In genomic region chr7:105013818-105014724, GRCh38 we compare ENCODE assay signal across 8 cellular contexts. TPM values are rescaled to one million over a fixed set of nuclear protein-coding genes. Genes with fewer than 3 reads are reported as not detected.
DNase-seq lines count a peak whose midpoint lies in the region; ATAC-seq, FAIRE-seq and TF ChIP-seq lines count a peak whose summit lies in the region.

A gene with protein sequence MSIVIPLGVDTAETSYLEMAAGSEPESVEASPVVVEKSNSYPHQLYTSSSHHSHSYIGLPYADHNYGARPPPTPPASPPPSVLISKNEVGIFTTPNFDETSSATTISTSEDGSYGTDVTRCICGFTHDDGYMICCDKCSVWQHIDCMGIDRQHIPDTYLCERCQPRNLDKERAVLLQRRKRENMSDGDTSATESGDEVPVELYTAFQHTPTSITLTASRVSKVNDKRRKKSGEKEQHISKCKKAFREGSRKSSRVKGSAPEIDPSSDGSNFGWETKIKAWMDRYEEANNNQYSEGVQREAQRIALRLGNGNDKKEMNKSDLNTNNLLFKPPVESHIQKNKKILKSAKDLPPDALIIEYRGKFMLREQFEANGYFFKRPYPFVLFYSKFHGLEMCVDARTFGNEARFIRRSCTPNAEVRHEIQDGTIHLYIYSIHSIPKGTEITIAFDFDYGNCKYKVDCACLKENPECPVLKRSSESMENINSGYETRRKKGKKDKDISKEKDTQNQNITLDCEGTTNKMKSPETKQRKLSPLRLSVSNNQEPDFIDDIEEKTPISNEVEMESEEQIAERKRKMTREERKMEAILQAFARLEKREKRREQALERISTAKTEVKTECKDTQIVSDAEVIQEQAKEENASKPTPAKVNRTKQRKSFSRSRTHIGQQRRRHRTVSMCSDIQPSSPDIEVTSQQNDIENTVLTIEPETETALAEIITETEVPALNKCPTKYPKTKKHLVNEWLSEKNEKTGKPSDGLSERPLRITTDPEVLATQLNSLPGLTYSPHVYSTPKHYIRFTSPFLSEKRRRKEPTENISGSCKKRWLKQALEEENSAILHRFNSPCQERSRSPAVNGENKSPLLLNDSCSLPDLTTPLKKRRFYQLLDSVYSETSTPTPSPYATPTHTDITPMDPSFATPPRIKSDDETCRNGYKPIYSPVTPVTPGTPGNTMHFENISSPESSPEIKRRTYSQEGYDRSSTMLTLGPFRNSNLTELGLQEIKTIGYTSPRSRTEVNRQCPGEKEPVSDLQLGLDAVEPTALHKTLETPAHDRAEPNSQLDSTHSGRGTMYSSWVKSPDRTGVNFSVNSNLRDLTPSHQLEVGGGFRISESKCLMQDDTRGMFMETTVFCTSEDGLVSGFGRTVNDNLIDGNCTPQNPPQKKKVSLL (N-terminal part only) (plus strand): TSS chr7:105014205. CDS start chr7:105040953, 26,748 bp downstream.

- H3K4me3 Mint-ChIP-seq in astrocyte (ENCODE audit: unreplicated experiment), result peak within 1 kb of the TSS; percentile 99

- FAIRE-seq in GM12891 (lab: Jason Lieb, UNC), result no peak
- no peak for FAIRE-seq in astrocyte (lab: Jason Lieb, UNC)

- peaks cover 45% of the 10 kb centered on the region for H4K20me1 ChIP-seq in astrocyte (ENCODE audit: insufficient read depth, low read length)

- intact Hi-C loops in sciatic nerve (cut with DNase I), result no loop called here

- H3K9me3 ChIP-seq in astrocyte (ENCODE audit: insufficient read depth, low read depth, low read length), result no peaks in the 10 kb centered on the region

- H3K4me2 ChIP-seq in astrocyte (ENCODE audit: low read length), result peak within 1 kb of the TSS; percentile 97

- no peaks in the 10 kb centered on the region for H3K27me3 ChIP-seq in astrocyte (ENCODE audit: insufficient read depth, low read length)

- ATAC-seq in HG02840 (IDR thresholded peaks at IDR 0.05; ENCODE audit: low FRiP score, unreplicated experiment), result peak; percentile 28
- peak; percentile 75 for ATAC-seq in sciatic nerve

- DNase-seq in GM12891 (ENCODE audit: insufficient read length, low spot score), result peak; percentile 46
- peak; percentile 83 for DNase-seq in NCI-H1694 treated with DMSO at 0.1 percent for 48 hours (lab: John Stamatoyannopoulos, UW)
- DNase-seq in T-helper 9 cell, result peak; percentile 89
- peak; percentile 54 for DNase-seq in astrocyte (ENCODE audit: low read depth)
- peak; percentile 83 to 86 for DNase-seq in hippocampal formation (lab: John Stamatoyannopoulos, UW)
- DNase-seq in sciatic nerve (ENCODE audit: low spot score), result peak; percentile 95
- no peak for DNase-seq in GM19240 (ENCODE audit: insufficient read length, low spot score)

- peak within 1 kb of the TSS; percentile 86 for H3K4me3 ChIP-seq in astrocyte (ENCODE audit: insufficient read depth, low read depth, low read length)

- peak within 1 kb of the TSS; percentile 59 for H2AFZ ChIP-seq in astrocyte (ENCODE audit: low read depth, low read length)

- H3K9me3 Mint-ChIP-seq in astrocyte (ENCODE audit: unreplicated experiment), result no peaks in the 10 kb centered on the region

- peaks cover 9% of the 10 kb centered on the region for H3K4me1 Mint-ChIP-seq in astrocyte (ENCODE audit: low read depth, unreplicated experiment)

- peak within 1 kb of the TSS; percentile 100 for H3K27ac ChIP-seq in astrocyte (ENCODE audit: low read depth, low read length)

- peaks cover 54% of the 10 kb centered on the region for H3K79me2 ChIP-seq in astrocyte (ENCODE audit: insufficient read depth, low read length)

- no peaks in the 10 kb centered on the region for H3K27me3 Mint-ChIP-seq in astrocyte (ENCODE audit: low read depth, unreplicated experiment)

- H3K27ac Mint-ChIP-seq in astrocyte (ENCODE audit: unreplicated experiment), result peak within 1 kb of the TSS; percentile 100

- peak within 1 kb of the TSS; percentile 100 for H3K9ac ChIP-seq in astrocyte (ENCODE audit: low read length)

- TF ChIP-seq CTCF in astrocyte (IDR thresholded peaks at IDR 0.05; ENCODE audit: insufficient read depth, low read depth, low read length), result no peak

- no peak; the same call in none of the 2 replicates for TF ChIP-seq POLR2A in GM12891 (IDR thresholded peaks at IDR 0.05; ENCODE audit: low read depth, low read length)

- no peaks in the 10 kb centered on the region for H3K36me3 ChIP-seq in astrocyte (ENCODE audit: insufficient read depth, low read length)

- peaks cover 17% of the 10 kb centered on the region for H3K4me1 ChIP-seq in astrocyte (ENCODE audit: insufficient read depth, low read length)

- peaks cover 8% of the 10 kb centered on the region for H3K36me3 Mint-ChIP-seq in astrocyte (ENCODE audit: low read depth, unreplicated experiment)

TF ChIP-seq in GM12891, 5 proteins besides CTCF, POLR2A, EP300 and RAD21:
- peak; percentile 39 for TF ChIP-seq PAX5 (IDR thresholded peaks at IDR 0.05; ENCODE audit: insufficient read depth, low read length, severe bottlenecking)
- peak; percentile 68; the same call in 1 of the 2 replicates for TF ChIP-seq POU2F2 (IDR thresholded peaks at IDR 0.05; ENCODE audit: low read depth, low read length)
- TF ChIP-seq TAF1 (IDR thresholded peaks at IDR 0.05; ENCODE audit: low read depth, low read length), result peak; percentile 81
- TF ChIP-seq POLR2AphosphoS5 (IDR thresholded peaks at IDR 0.05; ENCODE audit: low read depth, low read length), result peak; percentile 41
- TF ChIP-seq SPI1 (IDR thresholded peaks at IDR 0.05; ENCODE audit: low read depth, low read length), result peak; percentile 58

RNA-seq across cellular contexts. Expression of the gene that starts here (rescaled TPM):
- 24.9 TPM for polyA plus RNA-seq in GM12891 (2012; ENCODE audit: low read depth, missing spikeins)
- total RNA-seq in astrocyte (57.4 and 62.5 TPM in 2 replicates), sciatic nerve (161 TPM)
